In genomic region chr1:85195703-85196102, GRCh38 we compare ENCODE assay signal across 19 cellular contexts. TPM values are rescaled to one million over a fixed set of nuclear protein-coding genes. Genes with fewer than 3 reads are reported as not detected.
DNase-seq lines count a peak whose midpoint lies in the region; ATAC-seq and TF ChIP-seq lines count a peak whose summit lies in the region.
"Had no signal": no experiment of that assay in that cellular context is flagged by ENCODE, and none has a peak within 500 bp of the region (broad histone marks: within the 10 kb centered on the region; RNA-seq: fewer than 3 reads in every experiment).

No MANE protein-coding gene starts in this region.

- DNase-seq in Right ventricle myocardium superior = no peak
- no peak for DNase-seq in Right ventricle myocardium inferior (ENCODE audit: missing footprints)
- DNase-seq in ascending aorta (ENCODE audit: low spot score in 2 of 2) = no peak
- no peak for DNase-seq in mesothelial cell of epicardium (ENCODE audit: low spot score in 2 of 2, unreplicated experiment in 2 of 2)
- no peak for DNase-seq in HCEC 1CT
- no peak for DNase-seq in AG08396 (ENCODE audit: low spot score)
- DNase-seq in T-helper 1 cell = no peak
- DNase-seq: activated CD4-positive, CD25-positive, alpha-beta regulatory T cell treated with anti-CD3 and anti-CD28 coated beads, Interleukin-2, amount 50 U/mL, for 72 hours; DMS153; dorsolateral prefrontal cortex; left lung; NCI-H1694; NCI-H345; ovary; stimulated activated CD4-positive, alpha-beta T cell treated with anti-CD3 and anti-CD28 coated beads, Interleukin-2, amount 100 ng/mL, for 24 hours had no signal

- ATAC-seq in Right ventricle myocardium superior (ENCODE audit: poor library complexity) (peak; percentile 21), Right ventricle myocardium inferior (no peak), HG02798 (IDR thresholded peaks at IDR 0.05; ENCODE audit: poor library complexity, unreplicated experiment) (no peak)
- ATAC-seq: left lung had no signal

- no peaks in the 10 kb centered on the region for H3K36me3 ChIP-seq in ascending aorta
- H3K36me3 ChIP-seq: breast epithelium, left lung, ovary had no signal

- H3K9me3 Mint-ChIP-seq in mesothelial cell of epicardium = no peaks in the 10 kb centered on the region
- H3K9me3 Mint-ChIP-seq: activated T-helper 1 cell treated with anti-CD3 and anti-CD28 coated beads, Interleukin-12 subunit alpha, Interleukin-12 subunit beta, Interleukin-2, Interleukin-4 antibody, amounts not matched to agents 30 ng/mL and 10 ng/mL and 1 ng/mL, durations not matched to agents 14 hours and 24 hours and 36 hours had no signal

- no peaks in the 10 kb centered on the region for H3K27me3 ChIP-seq in ascending aorta
- H3K27me3 ChIP-seq: breast epithelium, ovary had no signal

- H3K4me3 Mint-ChIP-seq in mesothelial cell of epicardium = peak overlapping the region; percentile 16
- H3K4me3 Mint-ChIP-seq: activated T-helper 1 cell treated with anti-CD3 and anti-CD28 coated beads, Interleukin-12 subunit alpha, Interleukin-12 subunit beta, Interleukin-2, Interleukin-4 antibody, amounts not matched to agents 30 ng/mL and 10 ng/mL and 1 ng/mL, durations not matched to agents 14 hours and 24 hours and 36 hours had no signal

- intact Hi-C loops in Right ventricle myocardium superior (cut with DNase I) (no loop called here), Right ventricle myocardium inferior (cut with DNase I) (no loop called here), ascending aorta (cut with DNase I) (no loop called here)

- peaks cover 2% of the 10 kb centered on the region for H3K36me3 Mint-ChIP-seq in mesothelial cell of epicardium

- H3K27me3 Mint-ChIP-seq in mesothelial cell of epicardium (ENCODE audit: low read depth) = no peaks in the 10 kb centered on the region

- TF ChIP-seq CTCF in ascending aorta (IDR thresholded peaks at IDR 0.05) (no peak), mesothelial cell of epicardium (IDR thresholded peaks at IDR 0.05; ENCODE audit: unreplicated experiment) (no peak)

- H3K27ac ChIP-seq in ascending aorta = peak overlapping the region; percentile 17 to 39
- H3K27ac ChIP-seq: breast epithelium, C4-2B, left lung, ovary had no signal

- peaks cover 0 to 9% of the 10 kb centered on the region in 2 donors for H3K4me1 ChIP-seq in ascending aorta
- H3K4me1 ChIP-seq: breast epithelium had no signal

- no peaks in the 10 kb centered on the region for H3K9me3 ChIP-seq in ascending aorta
- H3K9me3 ChIP-seq: breast epithelium, left lung, ovary had no signal

- peaks cover 37% of the 10 kb centered on the region for H3K4me1 Mint-ChIP-seq in mesothelial cell of epicardium

- H3K4me3 ChIP-seq in ascending aorta = peak overlapping the region in 1 of 2 donors; percentile 10
- H3K4me3 ChIP-seq: breast epithelium, dorsolateral prefrontal cortex, left lung, ovary had no signal

- H3K27ac Mint-ChIP-seq in mesothelial cell of epicardium = peak overlapping the region; percentile 21
- H3K27ac Mint-ChIP-seq: activated T-helper 1 cell treated with anti-CD3 and anti-CD28 coated beads, Interleukin-12 subunit alpha, Interleukin-12 subunit beta, Interleukin-2, Interleukin-4 antibody, amounts not matched to agents 30 ng/mL and 10 ng/mL and 1 ng/mL, durations not matched to agents 14 hours and 24 hours and 36 hours had no signal

RNA-seq across cellular contexts. Expression of gene SYDE2, which starts 5.1 kb away (rescaled TPM):
- total RNA-seq in Right ventricle myocardium superior = 21.4 TPM
- total RNA-seq in Right ventricle myocardium inferior = 20.7 TPM
- 0.43 TPM for total RNA-seq in ascending aorta
- total RNA-seq in mesothelial cell of epicardium = 40.2 to 42.4 TPM (median 41.7 TPM) in 3 replicates

Comparison
In these comparisons a context has a peak if more than half of its experiments do, and no peak if none do; other contexts are left out.
1. RNA of gene SYDE2, which starts 5.1 kb away (total RNA-seq): 40.2 to 42.4 TPM in mesothelial cell of epicardium, 21.4 TPM in Right ventricle myocardium superior (single experiment) and 20.7 TPM in Right ventricle myocardium inferior (single experiment); 0.43 TPM in ascending aorta (single experiment); every median in the first group is over 10 times any median in the second.